ENCODE assay signal across 8 cellular contexts in the genomic region with DNA sequence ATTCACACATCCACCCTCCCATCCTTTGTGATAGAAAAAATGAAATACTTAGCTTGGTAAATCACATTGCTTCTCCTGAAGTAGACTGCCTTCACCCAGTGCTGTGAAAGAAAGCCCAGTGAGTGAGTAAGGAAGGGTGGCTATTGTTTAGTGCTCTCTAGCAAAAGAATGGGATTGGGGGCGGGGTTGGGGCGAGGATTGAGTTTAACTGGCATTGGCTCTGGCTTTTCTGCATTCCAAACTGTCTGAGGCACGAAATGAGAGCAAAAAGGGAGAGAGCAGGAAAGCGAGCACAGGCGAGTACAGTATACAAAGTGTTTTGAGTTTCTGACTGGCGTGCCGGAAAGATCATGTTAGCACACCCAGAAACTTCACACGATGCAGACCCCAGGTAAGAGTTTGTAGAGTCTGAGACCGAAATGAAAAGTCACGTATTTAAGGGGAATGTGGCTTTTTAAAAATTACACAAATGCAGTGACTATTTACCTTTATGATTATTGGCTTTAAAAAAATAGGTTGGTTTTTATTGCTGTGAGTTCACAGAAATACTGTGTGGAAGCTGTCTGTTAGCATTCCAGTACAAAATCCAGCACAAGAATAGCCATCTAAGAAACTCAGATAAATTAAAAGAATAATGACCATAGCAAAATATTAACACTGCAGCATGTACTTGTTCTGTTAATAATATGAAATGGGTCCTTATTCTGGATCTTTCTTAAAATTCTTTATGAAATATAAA.
A peak's percentile ranks its signal among the peaks of the same experiment; 100 is the strongest.
DNase-seq lines count a peak whose midpoint lies in the region; ATAC-seq, FAIRE-seq and TF ChIP-seq lines count a peak whose summit lies in the region.

No MANE protein-coding gene starts in this region.

- no peak overlapping the region for H3K14ac ChIP-seq in mesenchymal stem cell (ENCODE audit: low read length in 2 of 2)

- peak; percentile 76 for DNase-seq in NCI-H1048 (lab: John Stamatoyannopoulos, UW)
- peak; percentile 73 for DNase-seq in mesenchymal stem cell
- peak; percentile 83 for DNase-seq in urothelium cell line (ENCODE audit: low spot score)
- no peak for DNase-seq in GM13976 (ENCODE audit: low spot score)
- DNase-seq in CD4-positive, alpha-beta T cell: no peak
- no peak for DNase-seq in COR-L47 (lab: John Stamatoyannopoulos, UW)
- no peak for DNase-seq in KBM-7

- no peak overlapping the region for H3K4ac ChIP-seq in mesenchymal stem cell (ENCODE audit: low read depth in 1 of 2, low read length in 2 of 2)

- H3K9me3 Mint-ChIP-seq in CD4-positive, alpha-beta T cell: no peaks in the 10 kb centered on the region

- H4K91ac ChIP-seq in mesenchymal stem cell (ENCODE audit: low read length): no peak overlapping the region

- H2BK12ac ChIP-seq in mesenchymal stem cell (ENCODE audit: low read length in 2 of 2): no peak overlapping the region

- H3K4me2 ChIP-seq in mesenchymal stem cell (ENCODE audit: low read length, poor library complexity, severe bottlenecking): peak overlapping the region; percentile 87

- peaks cover 4% of the 10 kb centered on the region for H3K27me3 Mint-ChIP-seq in CD4-positive, alpha-beta T cell

- H3K36me3 ChIP-seq in endocrine pancreas (ENCODE audit: control insufficient read depth, insufficient read depth, low read length) (no peaks in the 10 kb centered on the region), mesenchymal stem cell (ENCODE audit: control insufficient read depth in 1 of 2, insufficient read depth in 2 of 2, low read depth in 1 of 2, low read length in 2 of 2) (no peaks in the 10 kb centered on the region)

- H3K4me1 Mint-ChIP-seq in CD4-positive, alpha-beta T cell (ENCODE audit: low read depth): no peaks in the 10 kb centered on the region

- CTCF ChIA-PET in CD4-positive, alpha-beta T cell (lab: Charles Lee): no interaction called here

- no peaks in the 10 kb centered on the region for H3K36me3 Mint-ChIP-seq in CD4-positive, alpha-beta T cell (ENCODE audit: low read depth)

- H3K27ac Mint-ChIP-seq in CD4-positive, alpha-beta T cell: no peak overlapping the region

- no peak overlapping the region for H2BK120ac ChIP-seq in mesenchymal stem cell (ENCODE audit: low read depth, low read length)

- H3K4me3 ChIP-seq in endocrine pancreas (ENCODE audit: control insufficient read depth, insufficient read depth, low read length): peak overlapping the region; percentile 57
- H3K4me3 ChIP-seq in mesenchymal stem cell (ENCODE audit: insufficient read depth in 1 of 2, low read depth in 1 of 2, low read length in 2 of 2): peak overlapping the region in 1 of 2 experiments; percentile 63

- peaks cover 10% of the 10 kb centered on the region for H3K79me1 ChIP-seq in mesenchymal stem cell (replicated peaks; ENCODE audit: low read length, poor library complexity, severe bottlenecking)

- no peak overlapping the region for H3K23ac ChIP-seq in mesenchymal stem cell (ENCODE audit: low read length in 2 of 2)

- FAIRE-seq in urothelium cell line (lab: Jason Lieb, UNC): no peak

- H4K8ac ChIP-seq in mesenchymal stem cell (ENCODE audit: low read length): no peak overlapping the region

- POLR2A ChIA-PET in CD4-positive, alpha-beta T cell (lab: Charles Lee): no interaction called here

- H3K27me3 ChIP-seq in endocrine pancreas (ENCODE audit: control insufficient read depth, insufficient read depth, low read length) (no peaks in the 10 kb centered on the region), mesenchymal stem cell (ENCODE audit: control insufficient read depth in 1 of 2, insufficient read depth in 1 of 2, low read length in 2 of 2) (no peaks in the 10 kb centered on the region)
- no peaks in the 10 kb centered on the region for H3K27me3 ChIP-seq in CD4-positive, alpha-beta T cell (ENCODE audit: control insufficient read depth, insufficient read depth, low read length)

- no peak overlapping the region for H2BK5ac ChIP-seq in mesenchymal stem cell (ENCODE audit: low read depth, low read length, poor library complexity, severe bottlenecking)

- no peak overlapping the region for H2AK5ac ChIP-seq in mesenchymal stem cell (ENCODE audit: low read length, severe bottlenecking)

- no peak overlapping the region for H3K4me3 Mint-ChIP-seq in CD4-positive, alpha-beta T cell

- H3K9ac ChIP-seq in endocrine pancreas (ENCODE audit: control insufficient read depth, insufficient read depth, low read length) (peak overlapping the region; percentile 55), mesenchymal stem cell (ENCODE audit: low read length) (peak overlapping the region; percentile 84)

- no peak overlapping the region for H2BK15ac ChIP-seq in mesenchymal stem cell (ENCODE audit: low read depth, poor library complexity, severe bottlenecking)

- TF ChIP-seq CTCF in GM13976 (IDR thresholded peaks at IDR 0.05; ENCODE audit: borderline replicate concordance, control extremely low read depth, extremely low read depth, insufficient read depth, missing control alignments): no peak
- no peak for TF ChIP-seq CTCF in CD4-positive, alpha-beta T cell (IDR thresholded peaks at IDR 0.05)

- intact Hi-C loops in CD4-positive, alpha-beta T cell (cut with DNase I, micrococcal nuclease): no loop called here

- no peak overlapping the region for H2AFZ ChIP-seq in mesenchymal stem cell (ENCODE audit: low read depth, low read length)

- ATAC-seq in CD4-positive, alpha-beta T cell (ENCODE audit: poor library complexity): no peak

- no peak overlapping the region for H3K18ac ChIP-seq in mesenchymal stem cell (ENCODE audit: low read depth in 1 of 2, low read length in 2 of 2)

- H3K4me1 ChIP-seq in endocrine pancreas (ENCODE audit: control insufficient read depth, insufficient read depth, low read length) (peaks cover 15% of the 10 kb centered on the region), mesenchymal stem cell (ENCODE audit: control insufficient read depth, insufficient read depth, low read depth, low read length) (no peaks in the 10 kb centered on the region)

- peak overlapping the region; percentile 85 for H3K27ac ChIP-seq in mesenchymal stem cell (ENCODE audit: low read length, poor library complexity, severe bottlenecking)
- no peak overlapping the region for H3K27ac ChIP-seq in CD4-positive, alpha-beta T cell (ENCODE audit: low read depth, low read length)

- in situ Hi-C loops in GM13976 (cut with MboI; ENCODE audit: low sequenced_read_pairs, unreplicated experiment): no loop called here
- in situ Hi-C loops in KBM-7 (cut with MboI; ENCODE audit: low pct_unique_long_range_greater_than_20kb, low sequenced_read_pairs): no loop called here

- 15% methylated on average over 10 of the region's 10 CpGs for WGBS in mesenchymal stem cell

- H3K9me3 ChIP-seq in endocrine pancreas (ENCODE audit: control insufficient read depth, low read length) (no peaks in the 10 kb centered on the region), mesenchymal stem cell (ENCODE audit: control insufficient read depth, low read length) (no peaks in the 10 kb centered on the region)
- H3K9me3 ChIP-seq in CD4-positive, alpha-beta T cell (ENCODE audit: control insufficient read depth, low read length): no peaks in the 10 kb centered on the region

Comparison
In these comparisons a context has a peak if more than half of its experiments do, and no peak if none do; other contexts are left out.
1. DNase-seq: peak in NCI-H1048 (single experiment), mesenchymal stem cell (single experiment) and urothelium cell line (single experiment); none in GM13976 (single experiment), CD4-positive, alpha-beta T cell (0 of 10), COR-L47 (single experiment) and KBM-7 (single experiment).